18 cellular contexts compared by ENCODE assay signal in genomic region chr2:216192931-216193330, GRCh38.
DNase-seq lines count a peak whose midpoint lies in the region; ATAC-seq and TF ChIP-seq lines count a peak whose summit lies in the region.
"Had no signal": no experiment of that assay in that cellular context is flagged by ENCODE, and none has a peak within 500 bp of the region (broad histone marks: within the 10 kb centered on the region; RNA-seq: fewer than 3 reads in every experiment).

No MANE protein-coding gene starts in this region.

- H2BK12ac ChIP-seq in trophoblast cell (ENCODE audit: low read length): no peak overlapping the region

- H4K12ac ChIP-seq in trophoblast cell (ENCODE audit: low read depth, low read length): no peak overlapping the region

- no peak for TF ChIP-seq CTCF in LNCaP clone FGC (IDR thresholded peaks at IDR 0.05; ENCODE audit: control insufficient read depth, extremely low read depth, insufficient read depth)

- no peaks in the 10 kb centered on the region for H3K27me3 Mint-ChIP-seq in activated T-cell treated with anti-CD3 and anti-CD28 coated beads, Interleukin-2, amount 50 U/mL, for 72 hours (ENCODE audit: low read depth)
- H3K27me3 Mint-ChIP-seq in activated naive CD8-positive, alpha-beta T cell: no peaks in the 10 kb centered on the region
- H3K27me3 Mint-ChIP-seq: CD4-positive, alpha-beta memory T cell had no signal

- no peak for DNase-seq in activated T-cell treated with anti-CD3 and anti-CD28 coated beads, Interleukin-2, amount 50 U/mL, for 72 hours
- DNase-seq in activated T-cell treated with anti-CD3 and anti-CD28 coated beads, Interleukin-2, amount 50 U/mL, for 48 hours: no peak
- DNase-seq in LNCaP clone FGC (ENCODE audit: low read depth) (peak; percentile 8), trophoblast cell (peak; percentile 66 to 67), nucleus accumbens (lab: John Stamatoyannopoulos, UW) (no peak), left colon (no peak)
- DNase-seq: BE2C; CD4-positive, alpha-beta memory T cell; H7; NCI-H1417 treated with DMSO at 0.1 percent for 48 hours; NCI-H2029; NCI-H2171 treated with DMSO at 0.1 percent for 48 hours; NCI-H82; Peyer's patch; SHP77 had no signal

- no peaks in the 10 kb centered on the region for H3K79me2 ChIP-seq in trophoblast cell (ENCODE audit: control insufficient read depth, insufficient read depth, low read length, poor library complexity)

- no peaks in the 10 kb centered on the region for H3K79me1 ChIP-seq in trophoblast cell (ENCODE audit: low read length)

- peaks cover 12 to 26% of the 10 kb centered on the region in 2 experiments for H3K36me3 ChIP-seq in trophoblast cell (ENCODE audit: control insufficient read depth in 1 of 2, insufficient read depth in 2 of 2, low read length in 2 of 2)

- no peak overlapping the region for H4K8ac ChIP-seq in trophoblast cell (ENCODE audit: low read depth, low read length)

- H2BK120ac ChIP-seq in trophoblast cell (ENCODE audit: insufficient read depth, low read length, poor library complexity): no peak overlapping the region

- no peak overlapping the region for H3K14ac ChIP-seq in trophoblast cell (ENCODE audit: low read length)

- H2BK5ac ChIP-seq in trophoblast cell (ENCODE audit: low read depth, low read length, poor library complexity): no peak overlapping the region

- H2AK5ac ChIP-seq in trophoblast cell (ENCODE audit: low read length): no peak overlapping the region

- H3K4me3 ChIP-seq in LNCaP clone FGC (ENCODE audit: low read depth, low read length): no peak overlapping the region
- H3K4me3 ChIP-seq in trophoblast cell (ENCODE audit: low read depth, low read length): no peak overlapping the region
- H3K4me3 ChIP-seq: Peyer's patch had no signal

- H3K18ac ChIP-seq in trophoblast cell (ENCODE audit: low read length): no peak overlapping the region

- H3K4me1 Mint-ChIP-seq in activated T-cell treated with anti-CD3 and anti-CD28 coated beads, Interleukin-2, amount 50 U/mL, for 72 hours (ENCODE audit: low read depth): peaks cover 84% of the 10 kb centered on the region
- H3K4me1 Mint-ChIP-seq in activated naive CD8-positive, alpha-beta T cell (ENCODE audit: low read depth): peaks cover 71% of the 10 kb centered on the region

- H3K4me1 ChIP-seq in trophoblast cell (ENCODE audit: control insufficient read depth in 1 of 2, insufficient read depth in 2 of 2, low read length in 2 of 2): no peaks in the 10 kb centered on the region

- H2AFZ ChIP-seq in trophoblast cell (ENCODE audit: insufficient read depth, low read length, poor library complexity): no peak overlapping the region

- H3K9me3 Mint-ChIP-seq in activated T-cell treated with anti-CD3 and anti-CD28 coated beads, Interleukin-2, amount 50 U/mL, for 72 hours: peaks cover 0 to 2% of the 10 kb centered on the region in 2 donors
- H3K9me3 Mint-ChIP-seq in activated naive CD8-positive, alpha-beta T cell (ENCODE audit: low read depth): no peaks in the 10 kb centered on the region
- H3K9me3 Mint-ChIP-seq: CD4-positive, alpha-beta memory T cell had no signal

- H3K23ac ChIP-seq in trophoblast cell (ENCODE audit: low read length): peak overlapping the region; percentile 61

- no CpG with 5 or more reads among the region's 3 CpGs for WGBS in trophoblast cell (ENCODE audit: extremely low coverage, insufficient coverage, insufficient read length)

- no peak for ATAC-seq in activated T-cell treated with anti-CD3 and anti-CD28 coated beads, Interleukin-2, amount 50 U/mL, for 72 hours (replicated peaks in 1 of 2)
- no peak for ATAC-seq in GM21529 (IDR thresholded peaks at IDR 0.05; ENCODE audit: unreplicated experiment)
- ATAC-seq in left colon: no peak
- ATAC-seq: HepG2 had no signal

- H3K9ac ChIP-seq in trophoblast cell (ENCODE audit: low read length): no peak overlapping the region

- H3K36me3 Mint-ChIP-seq in activated T-cell treated with anti-CD3 and anti-CD28 coated beads, Interleukin-2, amount 50 U/mL, for 72 hours (ENCODE audit: insufficient read depth in 2 of 2): peaks cover 21 to 56% of the 10 kb centered on the region in 2 donors
- peaks cover 32% of the 10 kb centered on the region for H3K36me3 Mint-ChIP-seq in activated naive CD8-positive, alpha-beta T cell

- intact Hi-C loops in left colon (cut with DNase I, micrococcal nuclease): no loop called here

- no peak overlapping the region for H3K27ac ChIP-seq in trophoblast cell (ENCODE audit: low read depth, low read length)
- H3K27ac ChIP-seq: Peyer's patch had no signal

- no peaks in the 10 kb centered on the region for H3K27me3 ChIP-seq in trophoblast cell (ENCODE audit: insufficient read depth, low read length)
- H3K27me3 ChIP-seq: BE2C, Peyer's patch had no signal

- no peak overlapping the region for H3K4ac ChIP-seq in trophoblast cell (ENCODE audit: low read depth, low read length)

- no peaks in the 10 kb centered on the region for H3K9me3 ChIP-seq in trophoblast cell (ENCODE audit: insufficient read depth, low read depth, low read length)
- H3K9me3 ChIP-seq: BE2C, Peyer's patch had no signal

- H4K91ac ChIP-seq in trophoblast cell (ENCODE audit: low read depth, low read length): no peak overlapping the region

- H3K4me2 ChIP-seq in trophoblast cell (ENCODE audit: low read length): no peak overlapping the region

- peak overlapping the region; percentile 25 for H3K27ac Mint-ChIP-seq in activated T-cell treated with anti-CD3 and anti-CD28 coated beads, Interleukin-2, amount 50 U/mL, for 72 hours
- peak overlapping the region; percentile 67 for H3K27ac Mint-ChIP-seq in activated naive CD8-positive, alpha-beta T cell

- H3K4me3 Mint-ChIP-seq in activated T-cell treated with anti-CD3 and anti-CD28 coated beads, Interleukin-2, amount 50 U/mL, for 72 hours: peak overlapping the region; percentile 1 to 2
- H3K4me3 Mint-ChIP-seq in activated naive CD8-positive, alpha-beta T cell: no peak overlapping the region
- H3K4me3 Mint-ChIP-seq: CD4-positive, alpha-beta memory T cell had no signal

Comparison
In these comparisons a context has a peak if more than half of its experiments do, and no peak if none do; other contexts are left out.
1. DNase-seq: peak in LNCaP clone FGC (single experiment) and trophoblast cell (2 of 2); none in activated T-cell treated with anti-CD3 and anti-CD28 coated beads, Interleukin-2, amount 50 U/mL, for 72 hours (0 of 2), activated T-cell treated with anti-CD3 and anti-CD28 coated beads, Interleukin-2, amount 50 U/mL, for 48 hours (0 of 2), nucleus accumbens (0 of 56) and left colon (0 of 2).